In genomic region chr17:58394534-58395223, GRCh38 we compare ENCODE assay signal across 1 cellular context.
TF ChIP-seq lines count a peak whose summit lies in the region.

No MANE protein-coding gene starts in this region.

TF ChIP-seq in HepG2, 621 proteins besides CTCF, POLR2A, EP300 and RAD21 (continued from another document and continues in another):
- TF ChIP-seq ZNF687 (CRISPR knock-in tag; IDR thresholded peaks at IDR 0.05): no peak
- no peak for TF ChIP-seq PRMT3 (CRISPR knock-in tag; IDR thresholded peaks at IDR 0.05; ENCODE audit: borderline replicate concordance, low read depth)
- TF ChIP-seq HMG20B (CRISPR knock-in tag; conservative IDR thresholded peaks at IDR 0.05): peak; percentile 49; the same call in 1 of the 2 replicates
- no peak for TF ChIP-seq CENPX (CRISPR knock-in tag; IDR thresholded peaks at IDR 0.05)
- 0 out of 2 replicates have a peak, but pooled peaks have one; percentile 49 for TF ChIP-seq ARID2 (CRISPR knock-in tag; IDR thresholded peaks at IDR 0.05; ENCODE audit: borderline replicate concordance)
- peak; percentile 72; the same call in 1 of the 2 replicates for TF ChIP-seq FOXJ3 (CRISPR knock-in tag; IDR thresholded peaks at IDR 0.05; ENCODE audit: borderline replicate concordance)
- peak; percentile 82; the same call in 1 of the 2 replicates for TF ChIP-seq HMGXB3 (CRISPR knock-in tag; IDR thresholded peaks at IDR 0.05; ENCODE audit: borderline replicate concordance)
- peak in 1 of 2 experiments; percentile 32; a peak in 1 of 4 replicates for TF ChIP-seq HMGXB4 (CRISPR knock-in tag; IDR thresholded peaks at IDR 0.05; ENCODE audit: borderline replicate concordance in 1 of 2, low read depth in 1 of 2)
- no peak for TF ChIP-seq EZH2 (conservative IDR thresholded peaks at IDR 0.05; ENCODE audit: low read depth, low read length)
- TF ChIP-seq YEATS4 (CRISPR knock-in tag; IDR thresholded peaks at IDR 0.05; ENCODE audit: borderline replicate concordance): no peak; the same call in 1 of the 2 replicates
- no peak for TF ChIP-seq ZFYVE20 (CRISPR knock-in tag; IDR thresholded peaks at IDR 0.05; ENCODE audit: borderline replicate concordance, low read depth)
- no peak for TF ChIP-seq ZNF207 (IDR thresholded peaks at IDR 0.05; ENCODE audit: borderline replicate concordance)
- TF ChIP-seq ZNF776 (CRISPR knock-in tag; IDR thresholded peaks at IDR 0.05): no peak
- TF ChIP-seq FOXP4 (CRISPR knock-in tag; IDR thresholded peaks at IDR 0.05): peak; percentile 90
- TF ChIP-seq STAT5B (CRISPR knock-in tag; IDR thresholded peaks at IDR 0.05): 0 out of 2 replicates have a peak, but pooled peaks have one; percentile 23
- peak; percentile 56; the same call in 1 of the 2 replicates for TF ChIP-seq TAF1 (CRISPR knock-in tag; IDR thresholded peaks at IDR 0.05)
- TF ChIP-seq ETV5 (CRISPR knock-in tag; IDR thresholded peaks at IDR 0.05; ENCODE audit: borderline replicate concordance): peak; percentile 98
- TF ChIP-seq GMEB2 (CRISPR knock-in tag; IDR thresholded peaks at IDR 0.05; ENCODE audit: low read depth): no peak
- peak; percentile 82 for TF ChIP-seq SOX13 (IDR thresholded peaks at IDR 0.05)
- TF ChIP-seq SOX13 (CRISPR knock-in tag; conservative IDR thresholded peaks at IDR 0.05 in 1 of 2, IDR thresholded peaks at IDR 0.05 in 1 of 2): peak in 1 of 2 experiments; percentile 97; a peak in 2 of 4 replicates
- no peak for TF ChIP-seq ZC3H4 (CRISPR knock-in tag; IDR thresholded peaks at IDR 0.05; ENCODE audit: borderline replicate concordance)
- no peak for TF ChIP-seq TEF (CRISPR knock-in tag; IDR thresholded peaks at IDR 0.05)
- 0 out of 2 replicates have a peak, but pooled peaks have one; percentile 22 for TF ChIP-seq JUND (CRISPR knock-in tag; IDR thresholded peaks at IDR 0.05)
- peak; percentile 73; the same call in 1 of the 2 replicates for TF ChIP-seq MIER3 (CRISPR knock-in tag; IDR thresholded peaks at IDR 0.05; ENCODE audit: borderline replicate concordance)
- no peak for TF ChIP-seq E2F5 (CRISPR knock-in tag; conservative IDR thresholded peaks at IDR 0.05)
- TF ChIP-seq MAF1 (CRISPR knock-in tag; IDR thresholded peaks at IDR 0.05; ENCODE audit: borderline replicate concordance): peak; percentile 47; the same call in 1 of the 2 replicates
- peak; percentile 64 for TF ChIP-seq TFE3 (CRISPR knock-in tag; IDR thresholded peaks at IDR 0.05)
- TF ChIP-seq ZFP82 (CRISPR knock-in tag; IDR thresholded peaks at IDR 0.05; ENCODE audit: borderline replicate concordance): no peak
- no peak for TF ChIP-seq ATM (IDR thresholded peaks at IDR 0.05; ENCODE audit: borderline replicate concordance)
- no peak for TF ChIP-seq NFE2L2 (IDR thresholded peaks at IDR 0.05; ENCODE audit: low read length)
- TF ChIP-seq ZFP1 (CRISPR knock-in tag; IDR thresholded peaks at IDR 0.05): peak; percentile 79; the same call in 1 of the 2 replicates
- TF ChIP-seq PRDM10 (CRISPR knock-in tag; IDR thresholded peaks at IDR 0.05; ENCODE audit: low read depth): peak; percentile 84; the same call in 1 of the 2 replicates
